ENCODE assay signal across 15 cellular contexts in the genomic region with DNA sequence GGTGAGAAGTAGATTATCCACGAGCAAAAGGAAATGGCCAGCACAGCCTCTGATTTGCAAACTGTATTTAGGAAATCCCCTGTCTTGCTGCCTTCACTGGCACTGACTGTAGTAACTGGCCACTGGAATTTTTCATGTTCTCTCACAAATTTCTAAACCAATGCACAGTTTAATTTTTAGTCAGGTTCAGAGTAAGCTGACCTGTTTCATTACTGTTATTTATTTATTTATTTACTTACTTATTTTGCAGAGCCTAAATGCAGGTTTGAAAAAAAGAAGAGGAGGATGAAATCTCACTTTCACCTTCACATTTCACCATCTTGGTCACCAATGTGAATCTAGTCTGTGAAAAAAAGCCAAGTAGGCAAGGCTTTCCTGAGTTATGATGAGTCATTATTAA.
DNase-seq lines count a peak whose midpoint lies in the region; ATAC-seq, FAIRE-seq and TF ChIP-seq lines count a peak whose summit lies in the region.
"Had no signal": no experiment of that assay in that cellular context is flagged by ENCODE, and none has a peak within 500 bp of the region (broad histone marks: within the 10 kb centered on the region; RNA-seq: fewer than 3 reads in every experiment).

No MANE protein-coding gene starts in this region.

- no peak for TF ChIP-seq POLR2A in GM12878 (IDR thresholded peaks at IDR 0.05; ENCODE audit: low read depth, low read length)

- RAD21 ChIA-PET in GM12878 (lab: Charles Lee; ENCODE audit: unreplicated experiment), result interaction anchor here (1.0 kb wide), 1 partner anchor 12 kb away, joined by 3 read pairs; no protein-coding TSS in a partner anchor

- WGBS in GM12878 (ENCODE audit: insufficient coverage, insufficient replicate concordance, low lambda C conversion rate, missing lambda C conversion rate), result 0% methylated on average over 1 of the region's 1 CpG

- DNase-seq in GM12878 (ENCODE audit: low read depth, low spot score) (peak; percentile 16), activated T-cell treated with anti-CD3 and anti-CD28 coated beads for 4 hours (no peak), BE2C (no peak)
- no peak for DNase-seq in activated effector memory CD4-positive, alpha-beta T cell treated with anti-CD3 and anti-CD28 coated beads, Interleukin-2, amount 50 U/mL, for 16 hours
- no peak for DNase-seq in activated CD4-positive, alpha-beta T cell treated with anti-CD3 and anti-CD28 coated beads, Interleukin-2, amount 50 U/mL, for 4 hours
- DNase-seq: activated B cell treated with CpG ODN at 0.5 μM for 24 hours; NCI-H526; SJCRH30; stimulated activated CD4-positive, alpha-beta T cell treated with anti-CD3 and anti-CD28 coated beads, Interleukin-4, amount 100 ng/mL, for 24 hours; stimulated activated naive CD8-positive, alpha-beta T cell treated with anti-CD3 and anti-CD28 coated beads, Interleukin-15, amount 100 ng/mL, for 72 hours had no signal

- no peak for TF ChIP-seq RAD21 in GM12878 (IDR thresholded peaks at IDR 0.05; ENCODE audit: insufficient read depth, low read depth, low read length)

- no peak for TF ChIP-seq CTCF in GM12878 (IDR thresholded peaks at IDR 0.05 in 2 of 3, conservative IDR thresholded peaks at IDR 0.05 in 1 of 3; ENCODE audit: control insufficient read depth in 2 of 3, extremely low read depth in 1 of 3, insufficient read depth in 1 of 3, low read depth in 3 of 3, low read length in 3 of 3)
- no peak for TF ChIP-seq CTCF in BE2C (IDR thresholded peaks at IDR 0.05; ENCODE audit: low read depth, low read length)

- POLR2A ChIA-PET in GM12878 (lab: Charles Lee), result interaction anchor here (1.5 kb wide), 1 partner anchor 11 kb away, joined by 3 read pairs; no protein-coding TSS in a partner anchor

- no TSS peak for BruUV-seq in GM12878 (replicated peaks; lab: Mats Ljungman, UMichigan)

- H3K36me3 ChIP-seq in GM12878 (ENCODE audit: control insufficient read depth in 2 of 2, insufficient read depth in 2 of 2, low read length in 1 of 2) (no peaks in the 10 kb centered on the region), BE2C (no peaks in the 10 kb centered on the region)
- H3K36me3 ChIP-seq: SJCRH30 had no signal

- H3K27me3 ChIP-seq in GM12878 (replicated peaks in 1 of 2; ENCODE audit: control insufficient read depth in 2 of 2, insufficient read depth in 2 of 2, low read length in 1 of 2), result no peaks in the 10 kb centered on the region
- no peaks in the 10 kb centered on the region for H3K27me3 ChIP-seq in BE2C
- H3K27me3 ChIP-seq: SJCRH30 had no signal

- H4K20me1 ChIP-seq in GM12878 (ENCODE audit: control insufficient read depth, insufficient read depth), result no peaks in the 10 kb centered on the region

- H3K27ac ChIP-seq in GM12878 (ENCODE audit: control insufficient read depth, insufficient read depth), result no peak overlapping the region
- H3K27ac ChIP-seq: C4-2B, parathyroid adenoma, SJCRH30 had no signal

- no peak for TF ChIP-seq EP300 in GM12878 (IDR thresholded peaks at IDR 0.05; ENCODE audit: borderline replicate concordance in 1 of 2, control insufficient read depth in 1 of 2, low read depth in 2 of 2, low read length in 2 of 2)

- peak; percentile 61 for FAIRE-seq in GM12878 (lab: Jason Lieb, UNC)

- peak; percentile 81 for ATAC-seq in GM18861 (IDR thresholded peaks at IDR 0.05; ENCODE audit: unreplicated experiment)
- ATAC-seq in GM21529 (IDR thresholded peaks at IDR 0.05; ENCODE audit: unreplicated experiment), result peak; percentile 64
- peak; percentile 85 for ATAC-seq in HG03039 (IDR thresholded peaks at IDR 0.05; ENCODE audit: unreplicated experiment)
- ATAC-seq in GM12878, result peak; percentile 93
- ATAC-seq: stimulated activated naive CD8-positive, alpha-beta T cell treated with anti-CD3 and anti-CD28 coated beads, Interleukin-15, amount 100 ng/mL, for 72 hours had no signal

- no peak overlapping the region for H3K9ac ChIP-seq in GM12878 (ENCODE audit: control insufficient read depth, insufficient read depth, low read length)
- H3K9ac ChIP-seq: parathyroid adenoma had no signal

- H3K4me3 ChIP-seq in GM12878 (no peak overlapping the region), BE2C (ENCODE audit: low read depth, low read length) (no peak overlapping the region)
- H3K4me3 ChIP-seq: SJCRH30 had no signal

- no peaks in the 10 kb centered on the region for H3K79me2 ChIP-seq in GM12878 (ENCODE audit: control insufficient read depth, insufficient read depth, low read length)
- H3K79me2 ChIP-seq: parathyroid adenoma had no signal

- in situ Hi-C loops in GM12878 (cut with MboI), result no loop called here

- CTCF ChIA-PET in GM12878 (lab: Yijun Ruan, JAX), result interaction anchor here (0.6 kb wide), 1 partner anchor 9 kb away, joined by 4 read pairs; no protein-coding TSS in a partner anchor

- SMC1A ChIA-PET in GM12878 (lab: Charles Lee; ENCODE audit: uncharacterized antibody, unreplicated experiment), result interaction anchor here (1.1 to 5.2 kb wide), 5 partner anchors 10 to 101 kb away, joined by 3 to 25 read pairs (median 5); no protein-coding TSS in a partner anchor

- H3K4me1 ChIP-seq in GM12878 (ENCODE audit: control insufficient read depth, insufficient read depth, low read length) (no peaks in the 10 kb centered on the region), BE2C (no peaks in the 10 kb centered on the region)
- H3K4me1 ChIP-seq: parathyroid adenoma, SJCRH30 had no signal

- no peak overlapping the region for H2AFZ ChIP-seq in GM12878 (ENCODE audit: control insufficient read depth, low read depth, low read length)
- H2AFZ ChIP-seq: parathyroid adenoma had no signal

- intact Hi-C loops in GM12878 (cut with micrococcal nuclease; ENCODE audit: unreplicated experiment), result no loop called here

- H3K9me3 ChIP-seq in GM12878 (replicated peaks; ENCODE audit: control insufficient read depth, insufficient read depth, low read length) (no peaks in the 10 kb centered on the region), BE2C (no peaks in the 10 kb centered on the region)
- H3K9me3 ChIP-seq: SJCRH30 had no signal

- H3K4me2 ChIP-seq in GM12878 (ENCODE audit: control insufficient read depth, insufficient read depth), result no peak overlapping the region

TF ChIP-seq in GM12878, 131 proteins besides CTCF, POLR2A, EP300 and RAD21:
- TF ChIP-seq, protein P1, sequence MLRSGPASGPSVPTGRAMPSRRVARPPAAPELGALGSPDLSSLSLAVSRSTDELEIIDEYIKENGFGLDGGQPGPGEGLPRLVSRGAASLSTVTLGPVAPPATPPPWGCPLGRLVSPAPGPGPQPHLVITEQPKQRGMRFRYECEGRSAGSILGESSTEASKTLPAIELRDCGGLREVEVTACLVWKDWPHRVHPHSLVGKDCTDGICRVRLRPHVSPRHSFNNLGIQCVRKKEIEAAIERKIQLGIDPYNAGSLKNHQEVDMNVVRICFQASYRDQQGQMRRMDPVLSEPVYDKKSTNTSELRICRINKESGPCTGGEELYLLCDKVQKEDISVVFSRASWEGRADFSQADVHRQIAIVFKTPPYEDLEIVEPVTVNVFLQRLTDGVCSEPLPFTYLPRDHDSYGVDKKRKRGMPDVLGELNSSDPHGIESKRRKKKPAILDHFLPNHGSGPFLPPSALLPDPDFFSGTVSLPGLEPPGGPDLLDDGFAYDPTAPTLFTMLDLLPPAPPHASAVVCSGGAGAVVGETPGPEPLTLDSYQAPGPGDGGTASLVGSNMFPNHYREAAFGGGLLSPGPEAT (IDR thresholded peaks at IDR 0.05; ENCODE audit: low read depth), result peak; percentile 46; the same call in 1 of the 2 replicates
- TF ChIP-seq MYB (IDR thresholded peaks at IDR 0.05; ENCODE audit: borderline replicate concordance, low read depth, low read length) (no peak), DPF2 (IDR thresholded peaks at IDR 0.05) (peak; percentile 28; the same call in 1 of the 2 replicates)
TF ChIP-seq in GM12878: peak in this region for 2.
